In genomic region chr18:77101410-77102245, GRCh38 we compare ENCODE assay signal across 8 cellular contexts. TPM values are rescaled to one million over a fixed set of nuclear protein-coding genes. Genes with fewer than 3 reads are reported as not detected.
DNase-seq lines count a peak whose midpoint lies in the region; ATAC-seq lines count a peak whose summit lies in the region.

No MANE protein-coding gene starts in this region.

- H3K36me3 ChIP-seq in skeletal muscle tissue (ENCODE audit: control insufficient read depth in 3 of 3, insufficient read depth in 3 of 3, low read length in 3 of 3), result peaks cover 2 to 6% (median 2%) of the 10 kb centered on the region in 3 donors

- H3K4me3 ChIP-seq in skeletal muscle tissue (ENCODE audit: low read length in 3 of 3), result peak overlapping the region; percentile 30 to 59 (median 37)

- H3K4me1 ChIP-seq in skeletal muscle tissue (ENCODE audit: control insufficient read depth in 3 of 3, insufficient read depth in 3 of 3, low read length in 3 of 3), result peaks cover 48 to 77% (median 64%) of the 10 kb centered on the region in 3 donors

- DNase-seq in NOMO-1 treated with dmso at 0.1 percent for 144 hours (lab: John Stamatoyannopoulos, UW; ENCODE audit: unreplicated experiment), result peak; percentile 98
- peak; percentile 72 for DNase-seq in activated naive CD4-positive, alpha-beta T cell treated with Interleukin-2 at 50 U/mL for 16 hours
- DNase-seq in left cardiac atrium, result peak; percentile 88
- no peak for DNase-seq in putamen (ENCODE audit: low spot score)
- no peak for DNase-seq in cerebellum (ENCODE audit: low spot score)

- H3K9me3 ChIP-seq in skeletal muscle tissue (ENCODE audit: control insufficient read depth in 3 of 3, low read length in 3 of 3), result no peaks in the 10 kb centered on the region

- intact Hi-C loops in left cardiac atrium (cut with DNase I), result no loop called here

- peak overlapping the region; percentile 87 for H3K27ac ChIP-seq in skeletal muscle tissue (ENCODE audit: low read depth, low read length)

- ATAC-seq in GM18508 (IDR thresholded peaks at IDR 0.05; ENCODE audit: insufficient read depth, unreplicated experiment), result peak; percentile 18
- ATAC-seq in HG02798 (IDR thresholded peaks at IDR 0.05; ENCODE audit: poor library complexity, unreplicated experiment), result peak; percentile 52
- peak; percentile 53 to 91 for ATAC-seq in left cardiac atrium

- peak overlapping the region; percentile 47 to 60 (median 55) for H3K9ac ChIP-seq in skeletal muscle tissue (ENCODE audit: low read depth in 1 of 3, low read length in 3 of 3)

- H3K27me3 ChIP-seq in skeletal muscle tissue (ENCODE audit: control insufficient read depth in 3 of 3, insufficient read depth in 3 of 3, low read length in 3 of 3), result no peaks in the 10 kb centered on the region

RNA-seq across cellular contexts. Expression of gene MBP, which starts 31.0 kb away (rescaled TPM):
- total RNA-seq in left cardiac atrium (10 to 100 TPM; 21.7 to 24.7 TPM), skeletal muscle tissue (22.4 TPM), cerebellum (22.5 TPM)

Comparison
In these comparisons a context has a peak if more than half of its experiments do, and no peak if none do; other contexts are left out.
1. ATAC-seq: peak in every context shown above with its lines; median percentile 72 in left cardiac atrium; 52 in HG02798; 18 in GM18508.
2. DNase-seq: peak in NOMO-1 treated with dmso at 0.1 percent for 144 hours (single experiment), activated naive CD4-positive, alpha-beta T cell treated with Interleukin-2 at 50 U/mL for 16 hours (single experiment) and left cardiac atrium (single experiment); none in putamen (single experiment) and cerebellum (single experiment).